8 cellular contexts compared by ENCODE assay signal in the genomic region with DNA sequence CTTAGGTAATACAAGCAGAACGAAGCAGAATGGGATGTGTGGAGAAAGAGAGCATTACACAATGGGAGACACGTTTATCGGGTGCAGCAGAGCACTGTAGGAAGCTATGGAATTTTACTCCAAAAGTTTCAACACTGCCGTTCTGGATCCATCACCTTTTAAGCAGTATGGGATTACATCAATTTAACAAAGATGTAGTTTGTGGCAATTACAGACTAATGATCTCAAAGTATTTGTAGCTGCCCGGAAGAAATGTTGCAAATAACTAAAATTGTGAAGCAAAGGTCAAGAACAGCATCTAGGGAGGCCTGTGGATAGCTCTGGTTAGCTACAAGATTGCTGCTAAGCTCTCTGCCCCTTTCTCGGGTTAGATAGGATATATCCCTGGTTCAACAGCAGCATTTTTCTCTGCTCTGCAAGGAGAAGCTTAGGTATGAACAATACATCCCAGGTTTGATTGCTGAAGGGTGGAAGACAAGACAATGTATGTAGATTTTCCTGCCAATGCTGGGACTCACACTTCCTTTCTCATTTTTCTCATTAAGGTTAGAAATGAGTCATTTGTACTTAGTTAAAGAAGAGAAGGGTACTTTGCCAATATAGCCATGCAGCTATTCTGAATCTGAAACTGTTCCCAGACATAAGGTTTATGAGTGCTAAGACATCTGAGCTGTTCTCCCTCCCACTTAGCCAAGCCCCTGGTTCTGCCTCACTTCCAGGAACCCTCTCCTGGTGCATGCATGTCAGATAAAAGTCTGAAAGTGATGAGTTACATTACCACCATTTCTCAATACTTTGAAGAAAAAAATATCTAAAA.
DNase-seq lines count a peak whose midpoint lies in the region; ATAC-seq and TF ChIP-seq lines count a peak whose summit lies in the region.

No MANE protein-coding gene starts in this region.

- CTCF ChIA-PET in AG04449 (lab: Yijun Ruan, JAX) (interaction anchor here (0.9 to 1.5 kb wide), 6 partner anchors 9 to 145 kb away, joined by 3 to 5 read pairs (median 3); no protein-coding TSS in a partner anchor), HEK293T (lab: Yijun Ruan, JAX) (interaction anchor here (0.6 to 0.7 kb wide), 2 partner anchors 61 to 62 kb away, joined by 3 to 5 read pairs; no protein-coding TSS in a partner anchor)

- H3K9me3 ChIP-seq in MG63 = no peaks in the 10 kb centered on the region
- no peaks in the 10 kb centered on the region for H3K9me3 ChIP-seq in suprapubic skin

- peak overlapping the region; percentile 65 for H3K27ac ChIP-seq in suprapubic skin

- peak; percentile 39 for ATAC-seq in GM19468 (IDR thresholded peaks at IDR 0.05; ENCODE audit: extremely low read depth, unreplicated experiment)

- POLR2A ChIA-PET in AG04449 (lab: Yijun Ruan, JAX) = interaction anchor here (0.5 to 1.5 kb wide), 3 partner anchors 11 to 75 kb away, joined by 3 to 4 read pairs (median 3); a partner anchor contains a TSS
- POLR2A ChIA-PET in HEK293T (lab: Yijun Ruan, JAX) = interaction anchor here (0.8 kb wide), 1 partner anchor 141 kb away, joined by 4 read pairs; a partner anchor contains a TSS

- TF ChIP-seq EP300 in suprapubic skin (IDR thresholded peaks at IDR 0.05) = no peak

- H3K36me3 ChIP-seq in MG63 (no peaks in the 10 kb centered on the region), suprapubic skin (no peaks in the 10 kb centered on the region)

- no peak for TF ChIP-seq CTCF in AG04449 (IDR thresholded peaks at IDR 0.05; ENCODE audit: insufficient read depth, low read length, missing control alignments)
- no peak for TF ChIP-seq CTCF in suprapubic skin (IDR thresholded peaks at IDR 0.05)

- H3K4me1 ChIP-seq in suprapubic skin = no peaks in the 10 kb centered on the region

- WGBS in suprapubic skin = 70% methylated on average over 6 of the region's 6 CpGs

- H3K27me3 ChIP-seq in MG63 (no peaks in the 10 kb centered on the region), suprapubic skin (no peaks in the 10 kb centered on the region)

- H3K4me3 ChIP-seq in AG04449 (ENCODE audit: low read depth, low read length) (no peak overlapping the region), MG63 (no peak overlapping the region), suprapubic skin (no peak overlapping the region)

- DNase-seq in AG04449 (ENCODE audit: low read depth, low spot score) = peak; percentile 91
- peak; percentile 59 for DNase-seq in MG63
- DNase-seq in fibroblast of the conjunctiva (ENCODE audit: low read depth) = peak; percentile 91
- no peak for DNase-seq in suprapubic skin (ENCODE audit: low spot score in 2 of 2)
- DNase-seq in HEK293T (ENCODE audit: extremely low spot score) = no peak
- no peak for DNase-seq in NCI-H187 (lab: John Stamatoyannopoulos, UW)
- no peak for DNase-seq in NCI-H2081 treated with DMSO at 0.1 percent for 48 hours (lab: John Stamatoyannopoulos, UW)

- no peak for TF ChIP-seq POLR2A in suprapubic skin (IDR thresholded peaks at IDR 0.05)

TF ChIP-seq in HEK293T, 16 proteins besides CTCF, POLR2A, EP300 and RAD21:
- TF ChIP-seq TARDBP (IDR thresholded peaks at IDR 0.05) (no peak), L3MBTL2 (conservative IDR thresholded peaks at IDR 0.05) (no peak), CTBP1 (IDR thresholded peaks at IDR 0.05; ENCODE audit: borderline replicate concordance) (no peak), ARNT (IDR thresholded peaks at IDR 0.05) (no peak), HDGF (IDR thresholded peaks at IDR 0.05; ENCODE audit: borderline replicate concordance) (no peak), BHLHE40 (IDR thresholded peaks at IDR 0.05; ENCODE audit: borderline replicate concordance) (no peak), NFRKB (IDR thresholded peaks at IDR 0.05) (no peak), LEF1 (IDR thresholded peaks at IDR 0.05; ENCODE audit: borderline replicate concordance) (no peak), ELF4 (IDR thresholded peaks at IDR 0.05) (no peak), SP1 (IDR thresholded peaks at IDR 0.05) (no peak), SUZ12 (IDR thresholded peaks at IDR 0.05) (no peak), FOXM1 (IDR thresholded peaks at IDR 0.05; ENCODE audit: borderline replicate concordance) (no peak), FOXA1 (IDR thresholded peaks at IDR 0.05) (no peak), ZNF384 (IDR thresholded peaks at IDR 0.05) (no peak), FOXK2 (IDR thresholded peaks at IDR 0.05) (no peak)
- TF ChIP-seq, protein P1, sequence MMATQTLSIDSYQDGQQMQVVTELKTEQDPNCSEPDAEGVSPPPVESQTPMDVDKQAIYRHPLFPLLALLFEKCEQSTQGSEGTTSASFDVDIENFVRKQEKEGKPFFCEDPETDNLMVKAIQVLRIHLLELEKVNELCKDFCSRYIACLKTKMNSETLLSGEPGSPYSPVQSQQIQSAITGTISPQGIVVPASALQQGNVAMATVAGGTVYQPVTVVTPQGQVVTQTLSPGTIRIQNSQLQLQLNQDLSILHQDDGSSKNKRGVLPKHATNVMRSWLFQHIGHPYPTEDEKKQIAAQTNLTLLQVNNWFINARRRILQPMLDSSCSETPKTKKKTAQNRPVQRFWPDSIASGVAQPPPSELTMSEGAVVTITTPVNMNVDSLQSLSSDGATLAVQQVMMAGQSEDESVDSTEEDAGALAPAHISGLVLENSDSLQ (IDR thresholded peaks at IDR 0.05) = no peak

Comparison
In these comparisons a context has a peak if more than half of its experiments do, and no peak if none do; other contexts are left out.
1. DNase-seq: peak in AG04449 (single experiment), MG63 (single experiment) and fibroblast of the conjunctiva (single experiment); none in suprapubic skin (0 of 2), HEK293T (single experiment), NCI-H187 (0 of 2) and NCI-H2081 treated with DMSO at 0.1 percent for 48 hours (single experiment).